In the genomic region with DNA sequence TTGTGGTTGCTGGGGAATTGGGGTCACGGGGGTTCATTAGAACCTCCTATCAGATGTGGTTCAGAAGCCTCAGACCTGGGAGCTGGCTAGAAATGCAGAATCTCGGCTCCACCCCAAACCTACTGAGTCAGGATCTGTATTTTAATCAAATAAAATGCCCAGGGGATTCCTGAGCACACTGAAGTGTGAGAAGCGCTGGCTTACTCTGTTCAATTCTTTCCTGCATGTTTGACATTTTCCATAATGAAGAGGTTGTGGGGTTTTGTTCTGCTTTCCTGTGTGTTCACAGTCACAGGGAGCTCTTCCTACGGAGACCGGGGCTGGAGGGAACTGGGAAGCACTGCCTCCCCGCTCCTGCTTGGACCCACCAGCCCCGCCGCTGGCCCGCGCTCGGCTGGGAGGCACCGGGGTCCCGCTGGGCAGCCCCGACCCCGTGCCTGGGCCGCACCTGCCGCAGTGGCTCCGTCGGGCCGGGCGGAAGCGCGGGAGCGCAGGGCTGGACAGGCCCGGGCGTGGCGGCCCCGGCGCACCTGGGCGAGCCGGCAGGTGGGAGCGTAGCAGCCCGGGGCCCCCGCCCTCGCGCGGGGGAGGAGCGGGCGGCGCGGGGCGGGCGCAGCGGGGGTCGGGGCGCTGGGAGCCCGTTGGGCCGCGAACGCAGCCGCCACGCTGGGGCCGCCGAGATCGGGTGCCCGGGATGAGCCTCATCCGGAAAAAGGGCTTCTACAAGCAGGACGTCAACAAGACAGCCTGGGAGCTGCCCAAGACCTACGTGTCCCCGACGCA, we compare ENCODE assay signal across 1 cellular context.
TF ChIP-seq lines count a peak whose summit lies in the region.

A gene (plus strand): TSS at position 625 of the 783 bp plus-strand sequence. CDS start 70 bp downstream, at position 695.

TF ChIP-seq in GM12878, 131 proteins besides CTCF, POLR2A, EP300 and RAD21 (continues in another document):
- TF ChIP-seq, protein P1, sequence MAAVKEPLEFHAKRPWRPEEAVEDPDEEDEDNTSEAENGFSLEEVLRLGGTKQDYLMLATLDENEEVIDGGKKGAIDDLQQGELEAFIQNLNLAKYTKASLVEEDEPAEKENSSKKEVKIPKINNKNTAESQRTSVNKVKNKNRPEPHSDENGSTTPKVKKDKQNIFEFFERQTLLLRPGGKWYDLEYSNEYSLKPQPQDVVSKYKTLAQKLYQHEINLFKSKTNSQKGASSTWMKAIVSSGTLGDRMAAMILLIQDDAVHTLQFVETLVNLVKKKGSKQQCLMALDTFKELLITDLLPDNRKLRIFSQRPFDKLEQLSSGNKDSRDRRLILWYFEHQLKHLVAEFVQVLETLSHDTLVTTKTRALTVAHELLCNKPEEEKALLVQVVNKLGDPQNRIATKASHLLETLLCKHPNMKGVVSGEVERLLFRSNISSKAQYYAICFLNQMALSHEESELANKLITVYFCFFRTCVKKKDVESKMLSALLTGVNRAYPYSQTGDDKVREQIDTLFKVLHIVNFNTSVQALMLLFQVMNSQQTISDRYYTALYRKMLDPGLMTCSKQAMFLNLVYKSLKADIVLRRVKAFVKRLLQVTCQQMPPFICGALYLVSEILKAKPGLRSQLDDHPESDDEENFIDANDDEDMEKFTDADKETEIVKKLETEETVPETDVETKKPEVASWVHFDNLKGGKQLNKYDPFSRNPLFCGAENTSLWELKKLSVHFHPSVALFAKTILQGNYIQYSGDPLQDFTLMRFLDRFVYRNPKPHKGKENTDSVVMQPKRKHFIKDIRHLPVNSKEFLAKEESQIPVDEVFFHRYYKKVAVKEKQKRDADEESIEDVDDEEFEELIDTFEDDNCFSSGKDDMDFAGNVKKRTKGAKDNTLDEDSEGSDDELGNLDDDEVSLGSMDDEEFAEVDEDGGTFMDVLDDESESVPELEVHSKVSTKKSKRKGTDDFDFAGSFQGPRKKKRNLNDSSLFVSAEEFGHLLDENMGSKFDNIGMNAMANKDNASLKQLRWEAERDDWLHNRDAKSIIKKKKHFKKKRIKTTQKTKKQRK (IDR thresholded peaks at IDR 0.05; ENCODE audit: low read depth, low read length) = no peak
- TF ChIP-seq RCOR1 (conservative IDR thresholded peaks at IDR 0.05; ENCODE audit: low read depth, low read length) (no peak), DPF2 (IDR thresholded peaks at IDR 0.05) (no peak), NFYA (IDR thresholded peaks at IDR 0.05; ENCODE audit: borderline replicate concordance, low read depth, low read length) (no peak), MYB (IDR thresholded peaks at IDR 0.05; ENCODE audit: borderline replicate concordance, low read depth, low read length) (no peak), CHD1 (IDR thresholded peaks at IDR 0.05; ENCODE audit: low read depth, low read length) (no peak), LARP7 (IDR thresholded peaks at IDR 0.05) (0 out of 2 replicates have a peak, but pooled peaks have one; percentile 45), RUNX3 (IDR thresholded peaks at IDR 0.05; ENCODE audit: low read length) (peak; percentile 22; the same call in 1 of the 2 replicates), EGR1 (IDR thresholded peaks at IDR 0.05; ENCODE audit: borderline replicate concordance in 1 of 2, low read depth in 2 of 2, low read length in 2 of 2) (peak in 1 of 2 experiments; percentile 56; a peak in 1 of 3 replicates), ZNF217 (IDR thresholded peaks at IDR 0.05) (0 out of 2 replicates have a peak, but pooled peaks have one; percentile 35), CHD2 (IDR thresholded peaks at IDR 0.05; ENCODE audit: borderline replicate concordance, low read depth, low read length) (no peak), NFXL1 (IDR thresholded peaks at IDR 0.05; ENCODE audit: borderline replicate concordance) (no peak), TCF3 (IDR thresholded peaks at IDR 0.05; ENCODE audit: borderline replicate concordance, insufficient read depth, low read depth, low read length) (0 out of 2 replicates have a peak, but pooled peaks have one; percentile 36), GABPA (IDR thresholded peaks at IDR 0.05; ENCODE audit: low read depth) (no peak), IKZF1 (conservative IDR thresholded peaks at IDR 0.05) (peak; percentile 66), BCL11A (IDR thresholded peaks at IDR 0.05; ENCODE audit: low read depth, low read length) (no peak), SREBF1 (IDR thresholded peaks at IDR 0.05; ENCODE audit: low read length) (no peak), YBX1 (IDR thresholded peaks at IDR 0.05) (no peak), STAT3 (IDR thresholded peaks at IDR 0.05; ENCODE audit: low read depth, low read length) (no peak), EED (IDR thresholded peaks at IDR 0.05; ENCODE audit: low read depth) (peak; percentile 24; the same call in 1 of the 2 replicates), MTA3 (IDR thresholded peaks at IDR 0.05; ENCODE audit: borderline replicate concordance, low read length) (no peak), RELA (IDR thresholded peaks at IDR 0.05; ENCODE audit: borderline replicate concordance, partially characterized antibody) (no peak), BACH1 (IDR thresholded peaks at IDR 0.05; ENCODE audit: borderline replicate concordance) (no peak), NR2F1 (conservative IDR thresholded peaks at IDR 0.05) (0 out of 2 replicates have a peak, but pooled peaks have one; percentile 19), PAX5 (IDR thresholded peaks at IDR 0.05; ENCODE audit: borderline replicate concordance, low read depth, low read length) (no peak), SMC3 (IDR thresholded peaks at IDR 0.05; ENCODE audit: borderline replicate concordance, low read length) (no peak), CREB1 (IDR thresholded peaks at IDR 0.05; ENCODE audit: low read depth) (no peak), KDM1A (IDR thresholded peaks at IDR 0.05; ENCODE audit: borderline replicate concordance) (no peak), TCF7 (IDR thresholded peaks at IDR 0.05; ENCODE audit: borderline replicate concordance) (no peak), MEF2B (IDR thresholded peaks at IDR 0.05; ENCODE audit: partially characterized antibody, poor library complexity, severe bottlenecking) (peak; percentile 27), ZBED1 (IDR thresholded peaks at IDR 0.05; ENCODE audit: borderline replicate concordance) (no peak), JUNB (IDR thresholded peaks at IDR 0.05) (no peak)
- TF ChIP-seq, protein P2, sequence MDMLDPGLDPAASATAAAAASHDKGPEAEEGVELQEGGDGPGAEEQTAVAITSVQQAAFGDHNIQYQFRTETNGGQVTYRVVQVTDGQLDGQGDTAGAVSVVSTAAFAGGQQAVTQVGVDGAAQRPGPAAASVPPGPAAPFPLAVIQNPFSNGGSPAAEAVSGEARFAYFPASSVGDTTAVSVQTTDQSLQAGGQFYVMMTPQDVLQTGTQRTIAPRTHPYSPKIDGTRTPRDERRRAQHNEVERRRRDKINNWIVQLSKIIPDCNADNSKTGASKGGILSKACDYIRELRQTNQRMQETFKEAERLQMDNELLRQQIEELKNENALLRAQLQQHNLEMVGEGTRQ (IDR thresholded peaks at IDR 0.05; ENCODE audit: borderline replicate concordance, low read depth, low read length) = no peak
- TF ChIP-seq, protein P3, sequence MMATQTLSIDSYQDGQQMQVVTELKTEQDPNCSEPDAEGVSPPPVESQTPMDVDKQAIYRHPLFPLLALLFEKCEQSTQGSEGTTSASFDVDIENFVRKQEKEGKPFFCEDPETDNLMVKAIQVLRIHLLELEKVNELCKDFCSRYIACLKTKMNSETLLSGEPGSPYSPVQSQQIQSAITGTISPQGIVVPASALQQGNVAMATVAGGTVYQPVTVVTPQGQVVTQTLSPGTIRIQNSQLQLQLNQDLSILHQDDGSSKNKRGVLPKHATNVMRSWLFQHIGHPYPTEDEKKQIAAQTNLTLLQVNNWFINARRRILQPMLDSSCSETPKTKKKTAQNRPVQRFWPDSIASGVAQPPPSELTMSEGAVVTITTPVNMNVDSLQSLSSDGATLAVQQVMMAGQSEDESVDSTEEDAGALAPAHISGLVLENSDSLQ (IDR thresholded peaks at IDR 0.05) = no peak
- TF ChIP-seq, protein P4, sequence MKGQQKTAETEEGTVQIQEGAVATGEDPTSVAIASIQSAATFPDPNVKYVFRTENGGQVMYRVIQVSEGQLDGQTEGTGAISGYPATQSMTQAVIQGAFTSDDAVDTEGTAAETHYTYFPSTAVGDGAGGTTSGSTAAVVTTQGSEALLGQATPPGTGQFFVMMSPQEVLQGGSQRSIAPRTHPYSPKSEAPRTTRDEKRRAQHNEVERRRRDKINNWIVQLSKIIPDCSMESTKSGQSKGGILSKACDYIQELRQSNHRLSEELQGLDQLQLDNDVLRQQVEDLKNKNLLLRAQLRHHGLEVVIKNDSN (IDR thresholded peaks at IDR 0.05; ENCODE audit: borderline replicate concordance, extremely low read length, insufficient read depth, low read depth, low read length) = no peak
- TF ChIP-seq, protein P5, sequence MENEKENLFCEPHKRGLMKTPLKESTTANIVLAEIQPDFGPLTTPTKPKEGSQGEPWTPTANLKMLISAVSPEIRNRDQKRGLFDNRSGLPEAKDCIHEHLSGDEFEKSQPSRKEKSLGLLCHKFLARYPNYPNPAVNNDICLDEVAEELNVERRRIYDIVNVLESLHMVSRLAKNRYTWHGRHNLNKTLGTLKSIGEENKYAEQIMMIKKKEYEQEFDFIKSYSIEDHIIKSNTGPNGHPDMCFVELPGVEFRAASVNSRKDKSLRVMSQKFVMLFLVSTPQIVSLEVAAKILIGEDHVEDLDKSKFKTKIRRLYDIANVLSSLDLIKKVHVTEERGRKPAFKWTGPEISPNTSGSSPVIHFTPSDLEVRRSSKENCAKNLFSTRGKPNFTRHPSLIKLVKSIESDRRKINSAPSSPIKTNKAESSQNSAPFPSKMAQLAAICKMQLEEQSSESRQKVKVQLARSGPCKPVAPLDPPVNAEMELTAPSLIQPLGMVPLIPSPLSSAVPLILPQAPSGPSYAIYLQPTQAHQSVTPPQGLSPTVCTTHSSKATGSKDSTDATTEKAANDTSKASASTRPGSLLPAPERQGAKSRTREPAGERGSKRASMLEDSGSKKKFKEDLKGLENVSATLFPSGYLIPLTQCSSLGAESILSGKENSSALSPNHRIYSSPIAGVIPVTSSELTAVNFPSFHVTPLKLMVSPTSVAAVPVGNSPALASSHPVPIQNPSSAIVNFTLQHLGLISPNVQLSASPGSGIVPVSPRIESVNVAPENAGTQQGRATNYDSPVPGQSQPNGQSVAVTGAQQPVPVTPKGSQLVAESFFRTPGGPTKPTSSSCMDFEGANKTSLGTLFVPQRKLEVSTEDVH (IDR thresholded peaks at IDR 0.05; ENCODE audit: low read depth, partially characterized antibody) = no peak
- TF ChIP-seq, protein P6, sequence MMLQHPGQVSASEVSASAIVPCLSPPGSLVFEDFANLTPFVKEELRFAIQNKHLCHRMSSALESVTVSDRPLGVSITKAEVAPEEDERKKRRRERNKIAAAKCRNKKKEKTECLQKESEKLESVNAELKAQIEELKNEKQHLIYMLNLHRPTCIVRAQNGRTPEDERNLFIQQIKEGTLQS (IDR thresholded peaks at IDR 0.05; ENCODE audit: borderline replicate concordance, extremely low read depth, low read depth, low read length) = no peak
- TF ChIP-seq, protein P7, sequence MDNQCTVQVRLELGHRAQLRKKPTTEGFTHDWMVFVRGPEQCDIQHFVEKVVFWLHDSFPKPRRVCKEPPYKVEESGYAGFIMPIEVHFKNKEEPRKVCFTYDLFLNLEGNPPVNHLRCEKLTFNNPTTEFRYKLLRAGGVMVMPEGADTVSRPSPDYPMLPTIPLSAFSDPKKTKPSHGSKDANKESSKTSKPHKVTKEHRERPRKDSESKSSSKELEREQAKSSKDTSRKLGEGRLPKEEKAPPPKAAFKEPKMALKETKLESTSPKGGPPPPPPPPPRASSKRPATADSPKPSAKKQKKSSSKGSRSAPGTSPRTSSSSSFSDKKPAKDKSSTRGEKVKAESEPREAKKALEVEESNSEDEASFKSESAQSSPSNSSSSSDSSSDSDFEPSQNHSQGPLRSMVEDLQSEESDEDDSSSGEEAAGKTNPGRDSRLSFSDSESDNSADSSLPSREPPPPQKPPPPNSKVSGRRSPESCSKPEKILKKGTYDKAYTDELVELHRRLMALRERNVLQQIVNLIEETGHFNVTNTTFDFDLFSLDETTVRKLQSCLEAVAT (IDR thresholded peaks at IDR 0.05) = no peak
- TF ChIP-seq, protein P8, sequence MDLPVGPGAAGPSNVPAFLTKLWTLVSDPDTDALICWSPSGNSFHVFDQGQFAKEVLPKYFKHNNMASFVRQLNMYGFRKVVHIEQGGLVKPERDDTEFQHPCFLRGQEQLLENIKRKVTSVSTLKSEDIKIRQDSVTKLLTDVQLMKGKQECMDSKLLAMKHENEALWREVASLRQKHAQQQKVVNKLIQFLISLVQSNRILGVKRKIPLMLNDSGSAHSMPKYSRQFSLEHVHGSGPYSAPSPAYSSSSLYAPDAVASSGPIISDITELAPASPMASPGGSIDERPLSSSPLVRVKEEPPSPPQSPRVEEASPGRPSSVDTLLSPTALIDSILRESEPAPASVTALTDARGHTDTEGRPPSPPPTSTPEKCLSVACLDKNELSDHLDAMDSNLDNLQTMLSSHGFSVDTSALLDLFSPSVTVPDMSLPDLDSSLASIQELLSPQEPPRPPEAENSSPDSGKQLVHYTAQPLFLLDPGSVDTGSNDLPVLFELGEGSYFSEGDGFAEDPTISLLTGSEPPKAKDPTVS (IDR thresholded peaks at IDR 0.05; ENCODE audit: low read depth, low read length) = no peak
- TF ChIP-seq, protein P9, sequence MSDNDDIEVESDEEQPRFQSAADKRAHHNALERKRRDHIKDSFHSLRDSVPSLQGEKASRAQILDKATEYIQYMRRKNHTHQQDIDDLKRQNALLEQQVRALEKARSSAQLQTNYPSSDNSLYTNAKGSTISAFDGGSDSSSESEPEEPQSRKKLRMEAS (IDR thresholded peaks at IDR 0.05; ENCODE audit: low read depth, low read length) = no peak
- TF ChIP-seq, protein P10, sequence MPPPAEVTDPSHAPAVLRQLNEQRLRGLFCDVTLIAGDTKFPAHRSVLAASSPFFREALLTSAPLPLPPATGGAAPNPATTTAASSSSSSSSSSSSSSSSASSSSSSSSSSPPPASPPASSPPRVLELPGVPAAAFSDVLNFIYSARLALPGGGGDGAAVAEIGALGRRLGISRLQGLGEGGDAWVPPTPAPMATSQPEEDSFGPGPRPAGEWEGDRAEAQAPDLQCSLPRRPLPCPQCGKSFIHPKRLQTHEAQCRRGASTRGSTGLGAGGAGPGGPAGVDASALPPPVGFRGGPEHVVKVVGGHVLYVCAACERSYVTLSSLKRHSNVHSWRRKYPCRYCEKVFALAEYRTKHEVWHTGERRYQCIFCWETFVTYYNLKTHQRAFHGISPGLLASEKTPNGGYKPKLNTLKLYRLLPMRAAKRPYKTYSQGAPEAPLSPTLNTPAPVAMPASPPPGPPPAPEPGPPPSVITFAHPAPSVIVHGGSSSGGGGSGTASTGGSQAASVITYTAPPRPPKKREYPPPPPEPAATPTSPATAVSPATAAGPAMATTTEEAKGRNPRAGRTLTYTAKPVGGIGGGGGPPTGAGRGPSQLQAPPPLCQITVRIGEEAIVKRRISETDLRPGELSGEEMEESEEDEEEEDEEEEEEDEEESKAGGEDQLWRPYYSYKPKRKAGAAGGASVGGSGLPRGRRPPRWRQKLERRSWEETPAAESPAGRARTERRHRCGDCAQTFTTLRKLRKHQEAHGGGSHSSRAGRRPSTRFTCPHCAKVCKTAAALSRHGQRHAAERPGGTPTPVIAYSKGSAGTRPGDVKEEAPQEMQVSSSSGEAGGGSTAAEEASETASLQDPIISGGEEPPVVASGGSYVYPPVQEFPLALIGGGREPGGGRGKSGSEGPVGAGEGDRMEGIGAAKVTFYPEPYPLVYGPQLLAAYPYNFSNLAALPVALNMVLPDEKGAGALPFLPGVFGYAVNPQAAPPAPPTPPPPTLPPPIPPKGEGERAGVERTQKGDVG (CRISPR knock-in tag; IDR thresholded peaks at IDR 0.05) = no peak
